In genomic region chr12:42707312-42707711, GRCh38 we compare ENCODE assay signal across 23 cellular contexts.
"Had no signal": no experiment of that assay in that cellular context is flagged by ENCODE, and none has a peak within 500 bp of the region (broad histone marks: within the 10 kb centered on the region; RNA-seq: fewer than 3 reads in every experiment).

No MANE protein-coding gene starts in this region.

- ATAC-seq: Panc1, PC-3 had no signal

- DNase-seq: KBM-7, MG63, NCI-H1092, NCI-H1105 treated with DMSO at 0.1 percent for 48 hours, NCI-H1417 treated with DMSO at 0.1 percent for 48 hours, NCI-H146, NCI-H1694 treated with DMSO at 0.1 percent for 48 hours, NCI-H1930, NCI-H2081, NCI-H2107, NCI-H2171, NCI-H226, NCI-H446, NCI-H510A, NCI-H524 treated with DMSO at 0.1 percent for 48 hours, NCI-H69, NCI-H774, PC-3, SHP77, SK-N-SH had no signal

- H3K4me2 ChIP-seq: SK-N-SH had no signal

- H3K27ac ChIP-seq: HL-60, RWPE1 had no signal

- H3K36me3 ChIP-seq: MG63 had no signal

- H3K9ac ChIP-seq: SK-N-SH had no signal

- H3K27me3 ChIP-seq: MG63 had no signal

- H3K4me3 ChIP-seq: MG63 had no signal

- H3K9me2 ChIP-seq: SK-N-SH had no signal

- H3K9me3 ChIP-seq: MG63, SK-N-SH had no signal
